ENCODE assay signal across 30 cellular contexts in the genomic region with DNA sequence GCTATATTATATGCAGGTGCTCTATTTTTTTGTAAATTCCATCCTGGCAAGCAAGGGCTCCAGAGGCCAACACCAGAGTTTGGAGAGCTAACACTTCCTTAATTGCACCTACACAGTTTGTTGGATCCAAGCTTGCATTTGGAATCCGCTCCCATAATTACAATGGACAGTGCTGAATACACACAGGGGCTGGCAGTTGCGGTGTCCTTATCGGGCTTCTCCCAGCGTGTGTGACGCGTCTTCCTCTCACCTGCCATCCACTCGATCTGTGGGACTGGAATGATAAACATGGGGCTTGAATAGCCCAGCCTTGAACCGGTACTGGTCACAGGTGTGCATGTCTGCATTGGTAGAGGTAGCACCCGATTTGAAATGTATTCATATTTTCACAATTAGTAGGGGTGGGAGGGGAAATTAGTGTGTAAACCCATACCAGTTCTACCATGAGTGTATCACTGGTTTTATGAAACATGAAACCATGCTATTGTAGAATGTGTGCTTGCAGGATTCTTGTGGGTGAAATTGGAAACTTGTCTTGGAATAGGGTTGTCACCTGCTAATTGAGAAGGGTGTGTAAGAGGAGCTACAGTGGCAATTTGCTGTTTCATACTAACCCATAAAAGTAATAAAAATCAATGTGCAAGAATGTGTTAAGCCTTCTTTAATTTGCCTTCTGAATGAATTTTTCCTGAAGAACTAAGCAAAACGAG.
DNase-seq lines count a peak whose midpoint lies in the region; ATAC-seq, FAIRE-seq and TF ChIP-seq lines count a peak whose summit lies in the region.
"Had no signal": no experiment of that assay in that cellular context is flagged by ENCODE, and none has a peak within 500 bp of the region (broad histone marks: within the 10 kb centered on the region; RNA-seq: fewer than 3 reads in every experiment).

No MANE protein-coding gene starts in this region.

- H3K36me3 ChIP-seq in KMS-11 (ENCODE audit: insufficient read depth) (no peaks in the 10 kb centered on the region), keratinocyte (ENCODE audit: control insufficient read depth in 2 of 2, extremely low read depth in 1 of 2, insufficient read depth in 2 of 2, low read length in 2 of 2) (no peaks in the 10 kb centered on the region), mesenchymal stem cell (ENCODE audit: control insufficient read depth in 1 of 2, insufficient read depth in 2 of 2, low read depth in 1 of 2, low read length in 2 of 2) (no peaks in the 10 kb centered on the region)
- H3K36me3 ChIP-seq: esophagus squamous epithelium, heart right ventricle, Peyer's patch, sigmoid colon, tibial artery had no signal

- H3K79me2 ChIP-seq in KMS-11 (ENCODE audit: insufficient read depth, low read depth) (no peaks in the 10 kb centered on the region), keratinocyte (ENCODE audit: control insufficient read depth, insufficient read depth, low read length) (no peaks in the 10 kb centered on the region)

- no peak overlapping the region for H2BK15ac ChIP-seq in mesenchymal stem cell (ENCODE audit: low read depth, poor library complexity, severe bottlenecking)

- H3K27ac ChIP-seq in KMS-11 (no peak overlapping the region), keratinocyte (ENCODE audit: control insufficient read depth, insufficient read depth, low read length) (no peak overlapping the region), mesenchymal stem cell (ENCODE audit: low read length, poor library complexity, severe bottlenecking) (no peak overlapping the region)
- H3K27ac ChIP-seq: body of pancreas, esophagus squamous epithelium, heart right ventricle, Peyer's patch, sigmoid colon, tibial artery had no signal

- H4K91ac ChIP-seq in mesenchymal stem cell (ENCODE audit: low read length), result no peak overlapping the region

- FAIRE-seq in keratinocyte (lab: Jason Lieb, UNC), result peak; percentile 34
- FAIRE-seq: endometrium, frontal cortex, GM12891, H54 had no signal

- H3K9ac ChIP-seq in KMS-11 (no peak overlapping the region), keratinocyte (ENCODE audit: control insufficient read depth, extremely low read depth, insufficient read depth, low read length) (no peak overlapping the region), mesenchymal stem cell (ENCODE audit: low read length) (no peak overlapping the region)

- ATAC-seq in GM18517 (IDR thresholded peaks at IDR 0.05; ENCODE audit: unreplicated experiment), result no peak
- ATAC-seq: body of pancreas, heart right ventricle had no signal

- H3K27me3 ChIP-seq in KMS-11 (ENCODE audit: insufficient read depth, low read depth) (no peaks in the 10 kb centered on the region), keratinocyte (ENCODE audit: control insufficient read depth, extremely low read depth, insufficient read depth, low read length) (no peaks in the 10 kb centered on the region), mesenchymal stem cell (ENCODE audit: control insufficient read depth in 1 of 2, insufficient read depth in 1 of 2, low read length in 2 of 2) (no peaks in the 10 kb centered on the region)
- H3K27me3 ChIP-seq: body of pancreas, esophagus squamous epithelium, Peyer's patch, sigmoid colon, tibial artery had no signal

- H3K4ac ChIP-seq in mesenchymal stem cell (ENCODE audit: low read depth in 1 of 2, low read length in 2 of 2), result no peak overlapping the region

- H2BK5ac ChIP-seq in mesenchymal stem cell (ENCODE audit: low read depth, low read length, poor library complexity, severe bottlenecking), result no peak overlapping the region

- H3K4me1 ChIP-seq in KMS-11 (ENCODE audit: low read depth, poor library complexity, severe bottlenecking) (peaks cover 38% of the 10 kb centered on the region), keratinocyte (ENCODE audit: control insufficient read depth, extremely low read depth, insufficient read depth, low read length) (peaks cover 14% of the 10 kb centered on the region), mesenchymal stem cell (ENCODE audit: control insufficient read depth, insufficient read depth, low read depth, low read length) (no peaks in the 10 kb centered on the region)
- H3K4me1 ChIP-seq: body of pancreas, heart right ventricle, Peyer's patch had no signal

- no peaks in the 10 kb centered on the region for H3K9me1 ChIP-seq in keratinocyte (ENCODE audit: control insufficient read depth, extremely low read depth, insufficient read depth, low read length)

- H3K4me3 ChIP-seq in KMS-11 (IDR thresholded peaks at IDR 0.05; ENCODE audit: insufficient read depth, low read depth, low read length), result no peak overlapping the region
- H3K4me3 ChIP-seq in keratinocyte (ENCODE audit: control insufficient read depth in 2 of 3, extremely low read depth in 1 of 3, insufficient read depth in 2 of 3, low read depth in 1 of 3, low read length in 3 of 3), result no peak overlapping the region
- H3K4me3 ChIP-seq in mesenchymal stem cell (ENCODE audit: insufficient read depth in 1 of 2, low read depth in 1 of 2, low read length in 2 of 2), result no peak overlapping the region
- H3K4me3 ChIP-seq: body of pancreas, esophagus squamous epithelium, heart right ventricle, lung, Peyer's patch, sigmoid colon, tibial artery had no signal

- H4K8ac ChIP-seq in mesenchymal stem cell (ENCODE audit: low read length), result no peak overlapping the region

- dilution Hi-C loops in keratinocyte (cut with MboI; ENCODE audit: extremely low pct_ligation_motif_present, low sequenced_read_pairs), result no loop called here

- H3K4me2 ChIP-seq in KMS-11 (peak overlapping the region; percentile 25; the same call in 1 of the 2 replicates), keratinocyte (ENCODE audit: control insufficient read depth, extremely low read depth, insufficient read depth, low read depth, low read length) (no peak overlapping the region), mesenchymal stem cell (ENCODE audit: low read length, poor library complexity, severe bottlenecking) (no peak overlapping the region)

- H3K14ac ChIP-seq in mesenchymal stem cell (ENCODE audit: low read length in 2 of 2), result no peak overlapping the region

- H3K18ac ChIP-seq in mesenchymal stem cell (ENCODE audit: low read depth in 1 of 2, low read length in 2 of 2), result no peak overlapping the region

- H4K20me1 ChIP-seq in KMS-11 (ENCODE audit: insufficient read depth) (no peaks in the 10 kb centered on the region), keratinocyte (ENCODE audit: control insufficient read depth, extremely low read depth, insufficient read depth, low read length) (no peaks in the 10 kb centered on the region)

- DNase-seq in DMS153 (lab: John Stamatoyannopoulos, UW) (peak; percentile 79), NCI-H69 (lab: John Stamatoyannopoulos, UW) (peak; percentile 72), keratinocyte (ENCODE audit: low read depth, low spot score) (no peak), mesenchymal stem cell (no peak)
- no peak for DNase-seq in activated naive CD4-positive, alpha-beta T cell treated with Interleukin-2 at 50 U/mL for 16 hours
- DNase-seq: activated CD4-positive, alpha-beta memory T cell treated with anti-CD3 and anti-CD28 coated beads, Interleukin-2, amount 10 ng/mL, durations not matched to agents 7 days and 5 days; activated CD4-positive, alpha-beta T cell treated with anti-CD3 and anti-CD28 coated beads for 1 hour; activated CD8-positive, alpha-beta memory T cell treated with anti-CD3 and anti-CD28 coated beads, Interleukin-2, amount 50 U/mL, for 4 hours; activated naive CD4-positive, alpha-beta T cell; body of pancreas; CD8-positive, alpha-beta memory T cell; dermis blood vessel endothelial cell; DMS 273 treated with DMSO at 0.1 percent for 48 hours; esophagus squamous epithelium; heart right ventricle; MV-4-11; NCI-H1694 treated with DMSO at 0.1 percent for 48 hours; NCI-H524 treated with DMSO at 0.1 percent for 48 hours; Peyer's patch; SHP77 treated with DMSO at 0.1 percent for 48 hours; sigmoid colon; stimulated activated CD4-positive, alpha-beta T cell treated with anti-CD3 and anti-CD28 coated beads, Interleukin-4, amount 100 ng/mL, for 1 hour; tibial artery had no signal

- TF ChIP-seq CTCF in KMS-11 (conservative IDR thresholded peaks at IDR 0.05; ENCODE audit: low read depth, low read length) (no peak), keratinocyte (optimal IDR thresholded peaks at IDR 0.05 in 1 of 3, IDR thresholded peaks at IDR 0.05 in 1 of 3, conservative IDR thresholded peaks at IDR 0.05 in 1 of 3; ENCODE audit: extremely low read depth in 1 of 3, insufficient read depth in 2 of 3, low read length in 3 of 3) (no peak)

- no peaks in the 10 kb centered on the region for H3K79me1 ChIP-seq in mesenchymal stem cell (replicated peaks; ENCODE audit: low read length, poor library complexity, severe bottlenecking)

- H3K23ac ChIP-seq in mesenchymal stem cell (ENCODE audit: low read length in 2 of 2), result no peak overlapping the region

- H2BK120ac ChIP-seq in mesenchymal stem cell (ENCODE audit: low read depth, low read length), result no peak overlapping the region

- H3K9me3 ChIP-seq in keratinocyte (ENCODE audit: control insufficient read depth, low read depth, low read length), result no peaks in the 10 kb centered on the region
- peaks cover 14% of the 10 kb centered on the region for H3K9me3 ChIP-seq in mesenchymal stem cell (ENCODE audit: control insufficient read depth, low read length)
- H3K9me3 ChIP-seq: body of pancreas, Peyer's patch had no signal

- no peak overlapping the region for H2AK5ac ChIP-seq in mesenchymal stem cell (ENCODE audit: low read length, severe bottlenecking)

- no peak overlapping the region for H2BK12ac ChIP-seq in mesenchymal stem cell (ENCODE audit: low read length in 2 of 2)

- WGBS in mesenchymal stem cell, result 89% methylated on average over 10 of the region's 10 CpGs

- no peak overlapping the region for H2AFZ ChIP-seq in KMS-11 (ENCODE audit: low read depth)
- no peak overlapping the region for H2AFZ ChIP-seq in keratinocyte (ENCODE audit: control insufficient read depth, low read length)
- no peak overlapping the region for H2AFZ ChIP-seq in mesenchymal stem cell (ENCODE audit: low read depth, low read length)

Comparison
In these comparisons a context has a peak if more than half of its experiments do, and no peak if none do; other contexts are left out.
1. DNase-seq: peak in DMS153 (single experiment) and NCI-H69 (single experiment); none in keratinocyte (single experiment), activated naive CD4-positive, alpha-beta T cell treated with Interleukin-2 at 50 U/mL for 16 hours (single experiment) and mesenchymal stem cell (single experiment).